11 cellular contexts compared by ENCODE assay signal in genomic region chr2:201073071-201073470, GRCh38. TPM values are rescaled to one million over a fixed set of nuclear protein-coding genes. Genes with fewer than 3 reads are reported as not detected.
A peak's percentile ranks its signal among the peaks of the same experiment; 100 is the strongest.
DNase-seq lines count a peak whose midpoint lies in the region; ATAC-seq, FAIRE-seq and TF ChIP-seq lines count a peak whose summit lies in the region.
"Had no signal": no experiment of that assay in that cellular context is flagged by ENCODE, and none has a peak within 500 bp of the region (broad histone marks: within the 10 kb centered on the region; RNA-seq: fewer than 3 reads in every experiment).

No MANE protein-coding gene starts in this region.

- peaks cover 37% of the 10 kb centered on the region for H3K4me1 ChIP-seq in CD8-positive, alpha-beta T cell (ENCODE audit: insufficient read depth, low read length)
- peaks cover 4% of the 10 kb centered on the region in 2 experiments; a peak in 3 of 5 replicates for H3K4me1 ChIP-seq in K562 (replicated peaks in 1 of 2; ENCODE audit: control insufficient read depth in 2 of 2, insufficient read depth in 2 of 2, low read length in 2 of 2)
- H3K4me1 ChIP-seq in kidney (ENCODE audit: control insufficient read depth in 1 of 2, insufficient read depth in 1 of 2, low read depth in 1 of 2, low read length in 2 of 2) = peaks cover 9 to 10% of the 10 kb centered on the region in 2 donors

- CTCF ChIA-PET in CD8-positive, alpha-beta T cell (lab: Charles Lee) = interaction anchor here (2.1 to 4.5 kb wide), 2 partner anchors 10 to 44 kb away, joined by 4 to 40 read pairs; partner anchors contain the start of gene CFLAR
- CTCF ChIA-PET in K562 (lab: Yijun Ruan, JAX; ENCODE audit: low intra/inter-chr PET ratio) = no interaction called here

- H3K4me3 Mint-ChIP-seq in CD8-positive, alpha-beta T cell = peak overlapping the region; percentile 63
- H3K4me3 Mint-ChIP-seq in natural killer cell treated with Interleukin-12 subunit alpha and Interleukin-12 subunit beta and Interleukin-15 and Interleukin-18, amount 100 ng/mL, for 72 hours = peak overlapping the region; percentile 91

- H3K27ac Mint-ChIP-seq in CD8-positive, alpha-beta T cell = peak overlapping the region; percentile 32
- H3K27ac Mint-ChIP-seq in natural killer cell treated with Interleukin-12 subunit alpha and Interleukin-12 subunit beta and Interleukin-15 and Interleukin-18, amount 100 ng/mL, for 72 hours = peak overlapping the region in 1 of 2 donors; percentile 91

- TF ChIP-seq POLR2A in K562 (conservative IDR thresholded peaks at IDR 0.05) = no peak

- H3K9me3 ChIP-seq in CD8-positive, alpha-beta T cell (ENCODE audit: low read length) = no peaks in the 10 kb centered on the region
- H3K9me3 ChIP-seq in K562 (replicated peaks; ENCODE audit: control insufficient read depth, insufficient read depth, low read depth, low read length) (no peaks in the 10 kb centered on the region), kidney (ENCODE audit: control insufficient read depth in 1 of 2, low read length in 2 of 2) (no peaks in the 10 kb centered on the region)

- BruUV-seq in K562 (replicated peaks; lab: Mats Ljungman, UMichigan) = no TSS peak

- H3K36me3 ChIP-seq in CD8-positive, alpha-beta T cell (ENCODE audit: insufficient read depth, low read length) = no peaks in the 10 kb centered on the region
- peaks cover 3% of the 10 kb centered on the region; the same call in 1 of the 3 replicates for H3K36me3 ChIP-seq in K562 (ENCODE audit: control insufficient read depth, insufficient read depth, low read length)
- no peaks in the 10 kb centered on the region for H3K36me3 ChIP-seq in kidney (ENCODE audit: control insufficient read depth in 1 of 2, insufficient read depth in 2 of 2, low read length in 2 of 2)

- H3K27me3 ChIP-seq in CD8-positive, alpha-beta T cell (ENCODE audit: insufficient read depth, low read length) = no peaks in the 10 kb centered on the region
- no peaks in the 10 kb centered on the region for H3K27me3 ChIP-seq in K562 (ENCODE audit: control insufficient read depth in 2 of 2, insufficient read depth in 2 of 2, low read length in 2 of 2)

- no peak for DNase-seq in CD8-positive, alpha-beta T cell
- DNase-seq in Jurkat, Clone E6-1 (ENCODE audit: low read depth, low spot score) = no peak
- DNase-seq in K562 (ENCODE audit: extremely low read depth in 1 of 4, low spot score in 3 of 4) (no peak), kidney (no peak)
- no peak for DNase-seq in natural killer cell treated with Interleukin-12 subunit alpha and Interleukin-12 subunit beta and Interleukin-15 and Interleukin-18, amount 100 ng/mL, for 72 hours (ENCODE audit: low spot score)
- DNase-seq: activated effector memory CD4-positive, alpha-beta T cell treated with Interleukin-2 at 50 U/mL for 16 hours; NCI-H1436 treated with DMSO at 0.1 percent for 48 hours; SHP77 treated with DMSO at 0.1 percent for 48 hours had no signal

- H3K9ac ChIP-seq in K562 (ENCODE audit: insufficient read depth in 1 of 2, low read depth in 2 of 2, low read length in 2 of 2) = peak overlapping the region in 1 of 2 experiments; percentile 92; a peak in 3 of 4 replicates
- H3K9ac ChIP-seq in kidney (ENCODE audit: low read length in 2 of 2) = peak overlapping the region in 1 of 2 donors; percentile 86

- H3K4me3 ChIP-seq in CD8-positive, alpha-beta T cell (ENCODE audit: low read depth, low read length) = no peak overlapping the region
- peak overlapping the region; percentile 64 for H3K4me3 ChIP-seq in Jurkat, Clone E6-1 (ENCODE audit: low read length)
- H3K4me3 ChIP-seq in K562 (peak overlapping the region; percentile 83), kidney (ENCODE audit: low read length in 2 of 2) (peak overlapping the region in 1 of 2 donors; percentile 96)

- no peak overlapping the region for H3K27ac ChIP-seq in CD8-positive, alpha-beta T cell (ENCODE audit: low read depth, low read length)
- H3K27ac ChIP-seq in K562 (ENCODE audit: extremely low read depth, low read depth, low read length) = peak overlapping the region; percentile 99; the same call in 2 of the 3 replicates
- H3K27ac ChIP-seq in kidney (ENCODE audit: low read depth in 2 of 2, low read length in 2 of 2) = no peak overlapping the region

- POLR2A ChIA-PET in CD8-positive, alpha-beta T cell (lab: Charles Lee) = interaction anchor here (1.1 kb wide), 1 partner anchor 184 kb away, joined by 4 read pairs; the partner anchor contains the start of genes NIF3L1 and PPIL3
- POLR2A ChIA-PET in K562 (lab: Yijun Ruan, JAX) = no interaction called here

- H3K27me3 Mint-ChIP-seq in CD8-positive, alpha-beta T cell (ENCODE audit: low read depth) = no peaks in the 10 kb centered on the region
- H3K27me3 Mint-ChIP-seq in natural killer cell treated with Interleukin-12 subunit alpha and Interleukin-12 subunit beta and Interleukin-15 and Interleukin-18, amount 100 ng/mL, for 72 hours = no peaks in the 10 kb centered on the region

- FAIRE-seq in K562 (lab: Jason Lieb, UNC) = no peak
- FAIRE-seq in kidney (lab: Jason Lieb, UNC) = no peak

- H3K9me3 Mint-ChIP-seq in CD8-positive, alpha-beta T cell = no peaks in the 10 kb centered on the region
- H3K9me3 Mint-ChIP-seq in natural killer cell treated with Interleukin-12 subunit alpha and Interleukin-12 subunit beta and Interleukin-15 and Interleukin-18, amount 100 ng/mL, for 72 hours = no peaks in the 10 kb centered on the region

- intact Hi-C loops in CD8-positive, alpha-beta T cell (cut with DNase I, micrococcal nuclease) = loop anchor here (5.0 to 10.0 kb wide), 6 partner anchors 104 to 1161 kb away; partner anchors contain the start of genes SGO2 (in 2 of the 2), BZW1 (in 1 of the 2) and C2orf69 (in 1 of the 2)
- intact Hi-C loops in K562 (cut with micrococcal nuclease) = loop anchor here (5.0 kb wide), 1 partner anchor 159 kb away; no protein-coding TSS in a partner anchor
- intact Hi-C loops in kidney (cut with DNase I) = no loop called here

- no peak for ATAC-seq in CD8-positive, alpha-beta T cell
- ATAC-seq in K562 (no peak), GM19467 (IDR thresholded peaks at IDR 0.05; ENCODE audit: unreplicated experiment) (no peak), GM21737 (IDR thresholded peaks at IDR 0.05; ENCODE audit: unreplicated experiment) (no peak), HG02840 (IDR thresholded peaks at IDR 0.05; ENCODE audit: low FRiP score, unreplicated experiment) (no peak)
- no peak for ATAC-seq in natural killer cell treated with Interleukin-12 subunit alpha and Interleukin-12 subunit beta and Interleukin-15 and Interleukin-18, amount 100 ng/mL, for 72 hours

- WGBS in K562 (ENCODE audit: insufficient coverage, low coverage, missing lambda C conversion rate) = 30% methylated on average over 1 of the region's 1 CpG

- peak overlapping the region; percentile 91 for H3K4me2 ChIP-seq in K562 (ENCODE audit: insufficient read depth, low read length)

- H3K9me1 ChIP-seq in K562 (ENCODE audit: control insufficient read depth, insufficient read depth, low read length) = no peaks in the 10 kb centered on the region

- no peak for TF ChIP-seq RAD21 in K562 (CRISPR knock-in tag; conservative IDR thresholded peaks at IDR 0.05 in 1 of 2, IDR thresholded peaks at IDR 0.05 in 1 of 2)

- H3K79me2 ChIP-seq in K562 (ENCODE audit: control insufficient read depth, insufficient read depth, low read length) = peaks cover 78% of the 10 kb centered on the region

- H2AFZ ChIP-seq in K562 (ENCODE audit: low read depth, low read length) = no peak overlapping the region

- TF ChIP-seq EP300 in K562 (IDR thresholded peaks at IDR 0.05; ENCODE audit: low read length) = no peak

- in situ Hi-C loops in K562 (cut with MboI) = loop anchor here (10.0 kb wide), 1 partner anchor 168 kb away; no protein-coding TSS in a partner anchor

- H4K20me1 ChIP-seq in K562 (replicated peaks; ENCODE audit: control insufficient read depth, insufficient read depth, low read length) = no peaks in the 10 kb centered on the region; the same call in 1 of the 2 replicates

- TF ChIP-seq CTCF in CD8-positive, alpha-beta T cell (IDR thresholded peaks at IDR 0.05) = no peak
- TF ChIP-seq CTCF in K562 (IDR thresholded peaks at IDR 0.05 in 2 of 3, conservative IDR thresholded peaks at IDR 0.05 in 1 of 3; ENCODE audit: insufficient read depth in 2 of 3, low read depth in 1 of 3, low read length in 3 of 3) = no peak
- TF ChIP-seq CTCF in kidney (IDR thresholded peaks at IDR 0.05; ENCODE audit: borderline replicate concordance, extremely low read depth, insufficient read depth) = no peak

- H3K36me3 Mint-ChIP-seq in CD8-positive, alpha-beta T cell = peaks cover 11% of the 10 kb centered on the region
- peaks cover 8% of the 10 kb centered on the region for H3K36me3 Mint-ChIP-seq in natural killer cell treated with Interleukin-12 subunit alpha and Interleukin-12 subunit beta and Interleukin-15 and Interleukin-18, amount 100 ng/mL, for 72 hours

- H3K4me1 Mint-ChIP-seq in CD8-positive, alpha-beta T cell (ENCODE audit: low read depth) = peaks cover 45% of the 10 kb centered on the region
- peaks cover 33 to 44% of the 10 kb centered on the region in 2 donors for H3K4me1 Mint-ChIP-seq in natural killer cell treated with Interleukin-12 subunit alpha and Interleukin-12 subunit beta and Interleukin-15 and Interleukin-18, amount 100 ng/mL, for 72 hours (ENCODE audit: low read depth in 2 of 2)

RNA-seq across cellular contexts. Expression of gene NDUFB3, which starts 1.3 kb away (rescaled TPM):
- 10 to 100 TPM; 11.6 to 13.1 TPM for total RNA-seq in CD8-positive, alpha-beta T cell
- polyA plus RNA-seq in Jurkat, Clone E6-1 (2012; ENCODE audit: insufficient read depth, insufficient read length) = 229 TPM
- 4.1 and 9.5 TPM in 2 replicates for total RNA-seq in K562 (2011; cell fraction: chromatin; rRNA removed; ENCODE audit: low replicate concordance)
- 6.4 and 7.8 TPM in 2 replicates for total RNA-seq in K562 (2011; cell fraction: nucleolus; rRNA removed)
- total RNA-seq in K562 (2011; cell fraction: nucleoplasm; rRNA removed) = 11.7 and 11.8 TPM in 2 replicates
- total RNA-seq in K562 (2014; rRNA removed) (116 and 156 TPM in 2 replicates), K562 (2014; rRNA removed; fragmentation: Illumina TruSeq; extraction: Trizol) (202 and 209 TPM in 2 replicates), K562 (2015; rRNA removed; fragmentation: Illumina TruSeq; extraction: Trizol) (138 and 152 TPM in 2 replicates), K562 (2021) (127 and 142 TPM in 2 replicates), kidney (101 TPM)
- polyA plus RNA-seq in K562 (2011; rRNA removed) (121 and 152 TPM in 2 replicates), K562 (2014; fragmentation: Illumina TruSeq; extraction: Trizol) (126 and 130 TPM in 2 replicates), K562 (2014; fragmentation: Nextera tagmentation; extraction: Ambion mirVana) (100 to 1,000 TPM; 679 to 786 TPM), K562 (2014; rRNA removed) (230 and 235 TPM in 2 replicates), kidney (ENCODE audit: insufficient read depth, low read depth, low replicate concordance) (309 TPM)
- 21.4 and 72.0 TPM in 2 replicates for polyA plus RNA-seq in K562 (2011; cell fraction: cytosol; rRNA removed)
- polyA plus RNA-seq in K562 (2011; cell fraction: nucleus; rRNA removed) = 13.2 and 33.7 TPM in 2 replicates
- polyA plus RNA-seq in K562 (2012) = 97.7 and 221 TPM in 2 replicates
- 53.1 and 53.6 TPM in 2 replicates for polyA minus RNA-seq in K562 (2011; rRNA and poly(A)+ RNA removed)
- 14.2 and 17.0 TPM in 2 replicates for polyA minus RNA-seq in K562 (2011; cell fraction: cytosol; rRNA and poly(A)+ RNA removed)
- polyA minus RNA-seq in K562 (2011; cell fraction: nucleus; rRNA and poly(A)+ RNA removed) = 4.7 and 12.2 TPM in 2 replicates
- total RNA-seq in natural killer cell treated with Interleukin-12 subunit alpha and Interleukin-12 subunit beta and Interleukin-15 and Interleukin-18, amount 100 ng/mL, for 72 hours = 100 to 1,000 TPM; 104 to 124 TPM

RNA-seq across cellular contexts. Expression of gene HYCC2, which starts 1.6 kb away (rescaled TPM):
- total RNA-seq in CD8-positive, alpha-beta T cell = 10 to 100 TPM; 35.7 to 36.8 TPM
- 5.3 TPM for polyA plus RNA-seq in Jurkat, Clone E6-1 (2012; ENCODE audit: insufficient read depth, insufficient read length)
- total RNA-seq in K562 (2011; cell fraction: chromatin; rRNA removed; ENCODE audit: low replicate concordance) = 36.2 and 109 TPM in 2 replicates
- 18.8 and 22.1 TPM in 2 replicates for total RNA-seq in K562 (2011; cell fraction: nucleolus; rRNA removed)
- 55.3 and 96.3 TPM in 2 replicates for total RNA-seq in K562 (2011; cell fraction: nucleoplasm; rRNA removed)
- total RNA-seq in K562 (2014; rRNA removed) (5.4 TPM in 2 replicates), K562 (2014; rRNA removed; fragmentation: Illumina TruSeq; extraction: Trizol) (15.6 and 16.9 TPM in 2 replicates), K562 (2015; rRNA removed; fragmentation: Illumina TruSeq; extraction: Trizol) (11.1 and 12.8 TPM in 2 replicates), K562 (2021) (18.9 and 20.0 TPM in 2 replicates), kidney (30.1 TPM)
- polyA plus RNA-seq in K562 (2011; rRNA removed) (12.2 and 14.9 TPM in 2 replicates), K562 (2014; fragmentation: Illumina TruSeq; extraction: Trizol) (6.3 and 8.5 TPM in 2 replicates), K562 (2014; fragmentation: Nextera tagmentation; extraction: Ambion mirVana) (1 to 10 TPM; 7.5 to 9.8 TPM), K562 (2014; rRNA removed) (5.2 and 5.5 TPM in 2 replicates), kidney (ENCODE audit: insufficient read depth, low read depth, low replicate concordance) (4.0 TPM)
- polyA plus RNA-seq in K562 (2011; cell fraction: cytosol; rRNA removed) = 2.4 and 4.6 TPM in 2 replicates
- 12.1 and 15.4 TPM in 2 replicates for polyA plus RNA-seq in K562 (2011; cell fraction: nucleus; rRNA removed)
- 3.8 TPM in 2 replicates for polyA plus RNA-seq in K562 (2012)
- 33.9 and 39.3 TPM in 2 replicates for polyA minus RNA-seq in K562 (2011; rRNA and poly(A)+ RNA removed)
- 8.9 and 12.0 TPM in 2 replicates for polyA minus RNA-seq in K562 (2011; cell fraction: cytosol; rRNA and poly(A)+ RNA removed)
- polyA minus RNA-seq in K562 (2011; cell fraction: nucleus; rRNA and poly(A)+ RNA removed) = 23.7 and 39.7 TPM in 2 replicates
- 10 to 100 TPM; 55.0 to 64.6 TPM for total RNA-seq in natural killer cell treated with Interleukin-12 subunit alpha and Interleukin-12 subunit beta and Interleukin-15 and Interleukin-18, amount 100 ng/mL, for 72 hours

RNA-seq across cellular contexts. Expression of gene CFLAR, which starts 42.9 kb away (rescaled TPM):
- total RNA-seq in CD8-positive, alpha-beta T cell = 100 to 1,000 TPM; 153 to 156 TPM
- polyA plus RNA-seq in Jurkat, Clone E6-1 (2012; ENCODE audit: insufficient read depth, insufficient read length) = 28.6 TPM
- total RNA-seq in K562 (2011; cell fraction: chromatin; rRNA removed; ENCODE audit: low replicate concordance) = 362 and 472 TPM in 2 replicates
- total RNA-seq in K562 (2011; cell fraction: nucleolus; rRNA removed) = 167 and 172 TPM in 2 replicates
- total RNA-seq in K562 (2011; cell fraction: nucleoplasm; rRNA removed) = 230 and 255 TPM in 2 replicates
- total RNA-seq in K562 (2014; rRNA removed) (46.0 and 48.6 TPM in 2 replicates), K562 (2014; rRNA removed; fragmentation: Illumina TruSeq; extraction: Trizol) (73.6 and 95.3 TPM in 2 replicates), K562 (2015; rRNA removed; fragmentation: Illumina TruSeq; extraction: Trizol) (32.9 and 39.4 TPM in 2 replicates), K562 (2021) (66.4 and 78.4 TPM in 2 replicates), kidney (263 TPM)
- polyA plus RNA-seq in K562 (2011; rRNA removed) (55.5 and 102 TPM in 2 replicates), K562 (2014; fragmentation: Illumina TruSeq; extraction: Trizol) (54.0 and 55.1 TPM in 2 replicates), K562 (2014; fragmentation: Nextera tagmentation; extraction: Ambion mirVana) (10 to 100 TPM; 27.5 to 30.3 TPM), K562 (2014; rRNA removed) (45.6 and 55.9 TPM in 2 replicates), kidney (ENCODE audit: insufficient read depth, low read depth, low replicate concordance) (47.2 TPM)
- 42.6 and 44.2 TPM in 2 replicates for polyA plus RNA-seq in K562 (2011; cell fraction: cytosol; rRNA removed)
- 65.0 and 100 TPM in 2 replicates for polyA plus RNA-seq in K562 (2011; cell fraction: nucleus; rRNA removed)
- 48.8 and 58.4 TPM in 2 replicates for polyA plus RNA-seq in K562 (2012)
- 142 and 164 TPM in 2 replicates for polyA minus RNA-seq in K562 (2011; rRNA and poly(A)+ RNA removed)
- 41.0 and 53.7 TPM in 2 replicates for polyA minus RNA-seq in K562 (2011; cell fraction: cytosol; rRNA and poly(A)+ RNA removed)
- polyA minus RNA-seq in K562 (2011; cell fraction: nucleus; rRNA and poly(A)+ RNA removed) = 135 and 142 TPM in 2 replicates
- total RNA-seq in natural killer cell treated with Interleukin-12 subunit alpha and Interleukin-12 subunit beta and Interleukin-15 and Interleukin-18, amount 100 ng/mL, for 72 hours = 100 to 1,000 TPM; 366 to 438 TPM
